ENCODE assay signal across 8 cellular contexts in the genomic region with DNA sequence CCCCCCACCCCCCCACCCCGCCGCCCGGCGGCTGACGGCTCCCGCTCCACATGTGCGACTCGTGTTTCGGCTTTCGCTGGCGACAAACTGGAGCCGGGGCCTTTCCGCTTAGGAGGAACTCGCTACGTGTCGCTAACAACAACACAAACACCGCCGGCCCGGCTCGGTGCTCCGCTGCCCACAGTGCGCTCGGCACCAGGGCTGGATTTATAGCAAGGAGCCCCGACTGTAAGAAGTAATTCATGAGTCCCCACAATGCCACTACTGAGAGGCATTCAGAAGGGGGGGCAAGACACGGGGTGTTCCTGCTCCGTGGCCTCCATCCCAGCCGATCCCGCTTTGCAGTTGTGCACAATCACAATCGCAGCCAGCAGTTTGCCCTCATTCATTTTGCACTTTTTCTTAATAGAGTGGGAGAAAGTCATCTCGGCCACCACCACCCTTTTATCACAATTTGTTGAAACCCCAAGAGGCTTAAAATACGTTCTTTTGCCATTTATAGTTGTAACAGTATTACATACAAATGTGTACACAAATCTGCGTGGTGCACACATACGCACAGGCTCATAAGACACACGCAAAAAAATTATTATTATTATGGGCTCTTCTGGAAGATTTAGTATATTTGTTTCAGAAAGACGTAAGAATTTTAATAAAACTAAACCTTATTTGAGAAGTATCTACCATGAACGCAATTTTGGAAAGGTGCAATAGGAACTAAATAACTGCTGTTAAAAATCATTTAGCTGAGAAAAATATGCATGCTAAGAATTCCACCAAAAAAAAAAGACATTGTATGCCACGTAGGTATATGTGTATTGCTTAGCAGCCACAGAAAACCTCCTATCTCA. TPM values are rescaled to one million over a fixed set of nuclear protein-coding genes. Genes with fewer than 3 reads are reported as not detected.
DNase-seq lines count a peak whose midpoint lies in the region; ATAC-seq, FAIRE-seq and TF ChIP-seq lines count a peak whose summit lies in the region.

No MANE protein-coding gene starts in this region.

- no peaks in the 10 kb centered on the region for H3K36me3 ChIP-seq in keratinocyte (ENCODE audit: control insufficient read depth in 2 of 2, extremely low read depth in 1 of 2, insufficient read depth in 2 of 2, low read length in 2 of 2)

- no peak for FAIRE-seq in keratinocyte (lab: Jason Lieb, UNC)

- H3K9me1 ChIP-seq in keratinocyte (ENCODE audit: control insufficient read depth, extremely low read depth, insufficient read depth, low read length), result no peaks in the 10 kb centered on the region

- no peak overlapping the region for H2AFZ ChIP-seq in keratinocyte (ENCODE audit: control insufficient read depth, low read length)

- H3K4me1 ChIP-seq in keratinocyte (ENCODE audit: control insufficient read depth, extremely low read depth, insufficient read depth, low read length), result no peaks in the 10 kb centered on the region

- in situ Hi-C loops in astrocyte of the spinal cord (cut with HindIII; ENCODE audit: low sequenced_read_pairs), result no loop called here

- TF ChIP-seq CTCF in astrocyte of the spinal cord (IDR thresholded peaks at IDR 0.05; ENCODE audit: low read depth, low read length) (no peak), keratinocyte (optimal IDR thresholded peaks at IDR 0.05 in 1 of 3, IDR thresholded peaks at IDR 0.05 in 1 of 3, conservative IDR thresholded peaks at IDR 0.05 in 1 of 3; ENCODE audit: extremely low read depth in 1 of 3, insufficient read depth in 2 of 3, low read length in 3 of 3) (no peak)

- no peaks in the 10 kb centered on the region for H3K79me2 ChIP-seq in keratinocyte (ENCODE audit: control insufficient read depth, insufficient read depth, low read length)

- peak; percentile 25 for ATAC-seq in stimulated activated naive CD8-positive, alpha-beta T cell treated with anti-CD3 and anti-CD28 coated beads, Interleukin-15, Interleukin-2, amounts not matched to agents 100 U/mL and 50 U/mL, for 24 hours
- ATAC-seq in GM21717 (IDR thresholded peaks at IDR 0.05; ENCODE audit: unreplicated experiment) (no peak), HG03097 (IDR thresholded peaks at IDR 0.05; ENCODE audit: low FRiP score, unreplicated experiment) (no peak)

- dilution Hi-C loops in keratinocyte (cut with MboI; ENCODE audit: extremely low pct_ligation_motif_present, low sequenced_read_pairs), result no loop called here

- DNase-seq in activated T-cell treated with anti-CD3 and anti-CD28 coated beads, Interleukin-2, amount 50 U/mL, for 48 hours, result peak; percentile 24 to 33
- DNase-seq in activated T-cell treated with anti-CD3 and anti-CD28 coated beads for 4 hours, result no peak
- no peak for DNase-seq in astrocyte of the spinal cord (ENCODE audit: low read depth, low spot score)
- DNase-seq in keratinocyte (ENCODE audit: low read depth, low spot score), result no peak
- peak; percentile 27 for DNase-seq in stimulated activated naive CD8-positive, alpha-beta T cell treated with anti-CD3 and anti-CD28 coated beads, Interleukin-15, Interleukin-2, amounts not matched to agents 100 U/mL and 50 U/mL, for 24 hours
- no peak for DNase-seq in activated gamma-delta T cell treated with Interleukin-2 at 50 U/mL for 16 hours

- H3K4me2 ChIP-seq in keratinocyte (ENCODE audit: control insufficient read depth, extremely low read depth, insufficient read depth, low read depth, low read length), result peak overlapping the region; percentile 37

- no peaks in the 10 kb centered on the region for H4K20me1 ChIP-seq in keratinocyte (ENCODE audit: control insufficient read depth, extremely low read depth, insufficient read depth, low read length)

- peaks cover 57% of the 10 kb centered on the region for H3K27me3 ChIP-seq in keratinocyte (ENCODE audit: control insufficient read depth, extremely low read depth, insufficient read depth, low read length)

- H3K9ac ChIP-seq in keratinocyte (ENCODE audit: control insufficient read depth, extremely low read depth, insufficient read depth, low read length), result no peak overlapping the region

- H3K9me3 ChIP-seq in keratinocyte (ENCODE audit: control insufficient read depth, low read depth, low read length), result no peaks in the 10 kb centered on the region

- H3K27ac ChIP-seq in keratinocyte (ENCODE audit: control insufficient read depth, insufficient read depth, low read length), result no peak overlapping the region

- H3K4me3 ChIP-seq in astrocyte of the spinal cord (ENCODE audit: low read depth, low read length), result peak overlapping the region; percentile 30
- no peak overlapping the region for H3K4me3 ChIP-seq in keratinocyte (ENCODE audit: control insufficient read depth in 2 of 3, extremely low read depth in 1 of 3, insufficient read depth in 2 of 3, low read depth in 1 of 3, low read length in 3 of 3)

RNA-seq across cellular contexts. Expression of a gene that starts 48.1 kb away (rescaled TPM):
- not detected in 3 replicates for polyA plus RNA-seq in keratinocyte
- not detected for polyA plus RNA-seq in keratinocyte (2011; ENCODE audit: low read depth)
- not detected in 2 replicates for polyA plus RNA-seq in keratinocyte (2011; cell fraction: cytosol; rRNA removed)
- not detected in 2 replicates for polyA plus RNA-seq in keratinocyte (2011; cell fraction: nucleus; rRNA removed)
- polyA plus RNA-seq in keratinocyte (2012; ENCODE audit: low replicate concordance), result not detected in 2 replicates
- polyA minus RNA-seq in keratinocyte, result not detected in 3 replicates
- polyA minus RNA-seq in keratinocyte (2011; cell fraction: cytosol; rRNA and poly(A)+ RNA removed), result not detected
- not detected in 2 replicates for polyA minus RNA-seq in keratinocyte (2011; cell fraction: nucleus; rRNA and poly(A)+ RNA removed)

Comparison
In these comparisons a context has a peak if more than half of its experiments do, and no peak if none do; other contexts are left out.
1. DNase-seq: peak in activated T-cell treated with anti-CD3 and anti-CD28 coated beads, Interleukin-2, amount 50 U/mL, for 48 hours (2 of 2) and stimulated activated naive CD8-positive, alpha-beta T cell treated with anti-CD3 and anti-CD28 coated beads, Interleukin-15, Interleukin-2, amounts not matched to agents 100 U/mL and 50 U/mL, for 24 hours (single experiment); none in activated T-cell treated with anti-CD3 and anti-CD28 coated beads for 4 hours (single experiment), astrocyte of the spinal cord (single experiment), keratinocyte (single experiment) and activated gamma-delta T cell treated with Interleukin-2 at 50 U/mL for 16 hours (single experiment).